Comparison of ENCODE assay signal across 16 cellular contexts in the genomic region with DNA sequence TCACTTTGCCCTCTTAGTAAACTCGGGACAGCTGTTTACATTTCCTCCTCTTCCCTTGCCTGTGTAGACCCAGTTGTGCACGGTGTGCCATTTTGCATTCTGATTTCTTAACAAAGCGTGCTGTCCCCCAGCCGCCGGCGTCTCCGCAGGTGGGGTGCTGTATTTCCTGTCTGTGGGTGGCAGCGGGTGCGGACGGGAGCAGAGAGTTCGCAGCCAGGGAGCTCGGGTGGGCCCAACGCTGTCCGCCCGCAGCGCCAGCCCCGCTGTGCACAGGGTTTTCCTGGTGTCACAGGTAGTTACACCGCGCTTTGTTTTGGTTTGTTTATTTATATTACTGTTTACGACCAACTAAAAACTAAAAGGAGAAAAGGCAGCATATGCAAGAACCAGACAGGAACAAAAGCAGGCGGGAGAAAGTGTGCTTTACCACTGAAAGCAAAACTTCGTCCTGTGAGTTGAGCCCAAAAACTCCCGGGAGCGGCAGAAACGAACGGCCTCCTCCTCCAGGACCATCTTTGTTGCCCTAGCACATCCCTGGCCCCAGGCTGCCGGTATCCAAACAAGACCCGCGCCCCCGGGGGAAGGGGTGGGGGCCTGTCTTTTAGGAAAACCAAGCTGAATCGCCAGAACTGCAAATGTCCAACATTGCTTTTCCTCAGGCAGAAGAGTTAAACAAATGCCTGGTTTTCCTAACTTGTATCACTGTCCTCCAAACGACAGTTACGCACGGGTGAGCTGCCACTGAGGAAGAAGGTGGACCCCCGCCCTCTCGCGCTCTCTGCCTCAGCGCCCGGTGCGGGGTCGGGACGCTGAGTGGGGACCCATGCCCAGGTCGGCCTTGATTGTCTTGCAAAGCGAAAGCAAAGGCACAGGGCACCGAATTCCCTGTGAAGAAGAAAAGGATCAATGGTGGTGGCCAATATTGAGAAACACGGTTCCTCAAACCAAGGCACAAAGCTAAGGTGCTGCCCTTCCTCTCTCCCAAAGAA. TPM values are rescaled to one million over a fixed set of nuclear protein-coding genes. Genes with fewer than 3 reads are reported as not detected.
DNase-seq lines count a peak whose midpoint lies in the region; ATAC-seq and TF ChIP-seq lines count a peak whose summit lies in the region.
"Had no signal": no experiment of that assay in that cellular context is flagged by ENCODE, and none has a peak within 500 bp of the region (broad histone marks: within the 10 kb centered on the region; RNA-seq: fewer than 3 reads in every experiment).

No MANE protein-coding gene starts in this region.

- CTCF ChIA-PET in activated CD4-positive, alpha-beta T cell treated with anti-CD3 and anti-CD28 coated beads for 36 hours (lab: Charles Lee): no interaction called here

- intact Hi-C loops in activated CD4-positive, alpha-beta T cell treated with anti-CD3 and anti-CD28 coated beads for 36 hours (cut with DNase I, micrococcal nuclease): no loop called here
- intact Hi-C loops in dendritic cell treated with granulocyte-macrophage colony-stimulating factor and Interleukin-4, amounts not matched to agents 40 ng/mL and 50 ng/mL, for 4 days (cut with micrococcal nuclease): no loop called here

- no peak overlapping the region for H3K27ac Mint-ChIP-seq in activated CD4-positive, alpha-beta T cell treated with anti-CD3 and anti-CD28 coated beads for 36 hours
- no peak overlapping the region for H3K27ac Mint-ChIP-seq in T-helper 17 cell
- H3K27ac Mint-ChIP-seq in dendritic cell treated with granulocyte-macrophage colony-stimulating factor and Interleukin-4, amounts not matched to agents 40 ng/mL and 50 ng/mL, for 4 days: no peak overlapping the region
- H3K27ac Mint-ChIP-seq in endothelial cell (ENCODE audit: unreplicated experiment): no peak overlapping the region

- no peak for ATAC-seq in activated CD4-positive, alpha-beta T cell treated with anti-CD3 and anti-CD28 coated beads for 36 hours
- peak; percentile 27 for ATAC-seq in T-helper 17 cell
- ATAC-seq: left cardiac atrium had no signal

- no peaks in the 10 kb centered on the region for H3K9me3 Mint-ChIP-seq in activated CD4-positive, alpha-beta T cell treated with anti-CD3 and anti-CD28 coated beads for 36 hours (ENCODE audit: low read depth)
- H3K9me3 Mint-ChIP-seq in dendritic cell treated with granulocyte-macrophage colony-stimulating factor and Interleukin-4, amounts not matched to agents 40 ng/mL and 50 ng/mL, for 4 days: no peaks in the 10 kb centered on the region
- H3K9me3 Mint-ChIP-seq in endothelial cell (ENCODE audit: unreplicated experiment): no peaks in the 10 kb centered on the region

- H3K4me3 ChIP-seq in skeletal muscle cell (ENCODE audit: low read depth, low read length): peak overlapping the region; percentile 3

- peaks cover 13% of the 10 kb centered on the region for H3K27me3 Mint-ChIP-seq in activated CD4-positive, alpha-beta T cell treated with anti-CD3 and anti-CD28 coated beads for 36 hours
- H3K27me3 Mint-ChIP-seq in T-helper 17 cell: no peaks in the 10 kb centered on the region
- peaks cover 15% of the 10 kb centered on the region for H3K27me3 Mint-ChIP-seq in dendritic cell treated with granulocyte-macrophage colony-stimulating factor and Interleukin-4, amounts not matched to agents 40 ng/mL and 50 ng/mL, for 4 days
- no peaks in the 10 kb centered on the region for H3K27me3 Mint-ChIP-seq in endothelial cell (ENCODE audit: unreplicated experiment)

- no peaks in the 10 kb centered on the region for H3K36me3 Mint-ChIP-seq in activated CD4-positive, alpha-beta T cell treated with anti-CD3 and anti-CD28 coated beads for 36 hours (ENCODE audit: low read depth)
- H3K36me3 Mint-ChIP-seq in T-helper 17 cell (ENCODE audit: low read depth): peaks cover 3% of the 10 kb centered on the region
- no peaks in the 10 kb centered on the region for H3K36me3 Mint-ChIP-seq in dendritic cell treated with granulocyte-macrophage colony-stimulating factor and Interleukin-4, amounts not matched to agents 40 ng/mL and 50 ng/mL, for 4 days (ENCODE audit: low read depth)
- H3K36me3 Mint-ChIP-seq in endothelial cell (ENCODE audit: low read depth, unreplicated experiment): peaks cover 7% of the 10 kb centered on the region

- peaks cover 11% of the 10 kb centered on the region for H3K4me1 Mint-ChIP-seq in activated CD4-positive, alpha-beta T cell treated with anti-CD3 and anti-CD28 coated beads for 36 hours
- peaks cover 3% of the 10 kb centered on the region for H3K4me1 Mint-ChIP-seq in T-helper 17 cell
- peaks cover 11% of the 10 kb centered on the region for H3K4me1 Mint-ChIP-seq in dendritic cell treated with granulocyte-macrophage colony-stimulating factor and Interleukin-4, amounts not matched to agents 40 ng/mL and 50 ng/mL, for 4 days (ENCODE audit: low read depth)
- H3K4me1 Mint-ChIP-seq in endothelial cell (ENCODE audit: unreplicated experiment): no peaks in the 10 kb centered on the region

- POLR2A ChIA-PET in activated CD4-positive, alpha-beta T cell treated with anti-CD3 and anti-CD28 coated beads for 36 hours (lab: Charles Lee): no interaction called here

- no peaks in the 10 kb centered on the region for H3K9me3 ChIP-seq in T-helper 17 cell (ENCODE audit: control insufficient read depth, low read length, poor library complexity, severe bottlenecking)

- peak; percentile 22 for DNase-seq in activated CD4-positive, alpha-beta T cell treated with anti-CD3 and anti-CD28 coated beads for 36 hours
- DNase-seq in activated CD4-positive, alpha-beta T cell treated with anti-CD3 and anti-CD28 coated beads, Interleukin-2, amount 50 U/mL, for 48 hours: no peak
- DNase-seq in T-helper 17 cell (no peak), skeletal muscle cell (ENCODE audit: low read depth) (no peak), hypothalamus (lab: John Stamatoyannopoulos, UW) (no peak), endothelial cell (ENCODE audit: low spot score) (no peak), HuH-7.5 (ENCODE audit: low spot score) (no peak)
- DNase-seq: left cardiac atrium, NCI-H1436, NCI-H69, trophoblast cell had no signal

- H3K4me3 Mint-ChIP-seq in activated CD4-positive, alpha-beta T cell treated with anti-CD3 and anti-CD28 coated beads for 36 hours: peak overlapping the region; percentile 24
- peak overlapping the region; percentile 62 for H3K4me3 Mint-ChIP-seq in T-helper 17 cell
- H3K4me3 Mint-ChIP-seq in dendritic cell treated with granulocyte-macrophage colony-stimulating factor and Interleukin-4, amounts not matched to agents 40 ng/mL and 50 ng/mL, for 4 days: peak overlapping the region; percentile 62
- no peak overlapping the region for H3K4me3 Mint-ChIP-seq in endothelial cell (ENCODE audit: unreplicated experiment)

- TF ChIP-seq CTCF in endothelial cell (IDR thresholded peaks at IDR 0.05; ENCODE audit: unreplicated experiment): no peak

RNA-seq across cellular contexts. Expression of a gene that starts 45.9 kb away (rescaled TPM):
- total RNA-seq in activated CD4-positive, alpha-beta T cell treated with anti-CD3 and anti-CD28 coated beads for 36 hours: not detected
- total RNA-seq in T-helper 17 cell: not detected
- total RNA-seq in endothelial cell (ENCODE audit: unreplicated experiment): not detected
- total RNA-seq: A172, dermis microvascular lymphatic vessel endothelial cell, glomerular endothelial cell, H1, left cardiac atrium had no signal
